ENCODE assay signal across 25 cellular contexts in the genomic region with DNA sequence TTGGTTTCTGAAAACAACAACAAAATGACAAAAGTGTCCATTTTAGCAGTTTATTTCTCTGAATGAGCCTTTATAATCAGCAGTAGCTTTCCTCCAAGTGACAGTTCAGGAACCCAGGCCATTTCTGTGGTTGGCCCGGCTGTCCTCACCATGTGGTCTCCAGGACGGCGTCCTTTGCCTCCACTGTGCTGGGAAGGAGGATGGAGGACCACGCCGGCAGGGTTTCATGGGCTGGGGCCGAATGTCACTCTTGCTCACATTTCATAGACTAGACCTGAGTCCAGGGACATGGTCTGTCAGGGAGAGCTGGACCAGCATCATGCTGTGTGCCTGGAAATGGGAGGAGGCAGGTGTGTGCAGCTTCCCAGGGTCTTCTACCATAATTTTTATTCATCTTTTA. TPM values are rescaled to one million over a fixed set of nuclear protein-coding genes. Genes with fewer than 3 reads are reported as not detected.
"Had no signal": no experiment of that assay in that cellular context is flagged by ENCODE, and none has a peak within 500 bp of the region (broad histone marks: within the 10 kb centered on the region; RNA-seq: fewer than 3 reads in every experiment).

No MANE protein-coding gene starts in this region.

- H3K4me1 Mint-ChIP-seq: IgD-negative memory B cell had no signal

- H3K9me3 Mint-ChIP-seq: IgD-negative memory B cell had no signal

- H3K36me3 ChIP-seq: MG63 had no signal

- FAIRE-seq: HTR-8/SVneo, K562 had no signal

- H3K27ac ChIP-seq: HL-60, KMS-11, RWPE1 had no signal

- H3K4me3 ChIP-seq: K562, MG63 had no signal

- H3K27me3 ChIP-seq: MG63 had no signal

- H3K9ac ChIP-seq: KMS-11, SK-N-SH had no signal

- H3K36me3 Mint-ChIP-seq: IgD-negative memory B cell had no signal

- H3K4me2 ChIP-seq: KMS-11, SK-N-SH had no signal

- H3K9me3 ChIP-seq: MG63, SK-N-SH had no signal

- H3K27ac Mint-ChIP-seq: IgD-negative memory B cell had no signal

- ATAC-seq: K562, Panc1, PC-3 had no signal

- DNase-seq: MG63; NCI-H1092; NCI-H1105 treated with DMSO at 0.1 percent for 48 hours; NCI-H1417 treated with DMSO at 0.1 percent for 48 hours; NCI-H146; NCI-H1694 treated with DMSO at 0.1 percent for 48 hours; NCI-H1930; NCI-H2081; NCI-H2107; NCI-H2227 treated with DMSO at 0.1 percent for 48 hours; NCI-H524; NCI-H69; NCI-H774; NK-92 treated with Interleukin-12 subunit alpha and Interleukin-12 subunit beta, amount 100 ng/mL, for 24 hours; PC-3; SHP77; SK-N-SH; SW 1271 had no signal

RNA-seq across cellular contexts. Expression of a gene that starts 50.9 kb away (rescaled TPM):
- total RNA-seq: K562 had no signal
- polyA plus RNA-seq: K562 had no signal
